ENCODE assay signal across 19 cellular contexts in genomic region chr1:30051777-30052176, GRCh38.
DNase-seq lines count a peak whose midpoint lies in the region; ATAC-seq and TF ChIP-seq lines count a peak whose summit lies in the region.
"Had no signal": no experiment of that assay in that cellular context is flagged by ENCODE, and none has a peak within 500 bp of the region (broad histone marks: within the 10 kb centered on the region; RNA-seq: fewer than 3 reads in every experiment).

No MANE protein-coding gene starts in this region.

- no peak for ATAC-seq in natural killer cell treated with Interleukin-12 subunit alpha and Interleukin-12 subunit beta and Interleukin-15 and Interleukin-18, amount 100 ng/mL, for 72 hours
- ATAC-seq in natural killer cell (no peak), sciatic nerve (no peak), upper lobe of right lung (no peak)
- ATAC-seq: CD8-positive, alpha-beta T cell had no signal

- no peaks in the 10 kb centered on the region for H3K9me3 Mint-ChIP-seq in natural killer cell treated with Interleukin-12 subunit alpha and Interleukin-12 subunit beta and Interleukin-15 and Interleukin-18, amount 100 ng/mL, for 72 hours
- H3K9me3 Mint-ChIP-seq in natural killer cell (no peaks in the 10 kb centered on the region), chondrocyte (ENCODE audit: low read depth) (no peaks in the 10 kb centered on the region)
- H3K9me3 Mint-ChIP-seq: CD4-positive, alpha-beta T cell; CD8-positive, alpha-beta T cell had no signal

- no peak overlapping the region for H3K4me3 Mint-ChIP-seq in natural killer cell treated with Interleukin-12 subunit alpha and Interleukin-12 subunit beta and Interleukin-15 and Interleukin-18, amount 100 ng/mL, for 72 hours
- no peak overlapping the region for H3K4me3 Mint-ChIP-seq in natural killer cell
- H3K4me3 Mint-ChIP-seq in chondrocyte (ENCODE audit: unreplicated experiment) = no peak overlapping the region
- H3K4me3 Mint-ChIP-seq: B cell; CD4-positive, alpha-beta T cell; CD8-positive, alpha-beta T cell had no signal

- no peaks in the 10 kb centered on the region for H3K9me3 ChIP-seq in upper lobe of right lung
- H3K9me3 ChIP-seq: BLaER1 treated with 17β-estradiol and CSF1 and Interleukin-3, amounts not matched to agents 10 nM and 100 nM; Caco-2 had no signal

- CTCF ChIA-PET in HEK293T (lab: Yijun Ruan, JAX) = no interaction called here

- intact Hi-C loops in natural killer cell (cut with micrococcal nuclease) (no loop called here), sciatic nerve (cut with DNase I) (no loop called here), upper lobe of right lung (cut with DNase I) (no loop called here)

- DNase-seq in natural killer cell treated with Interleukin-12 subunit alpha and Interleukin-12 subunit beta and Interleukin-15 and Interleukin-18, amount 100 ng/mL, for 72 hours (ENCODE audit: low spot score) = peak; percentile 18
- no peak for DNase-seq in natural killer cell
- peak; percentile 57 for DNase-seq in mesenteric fat pad (ENCODE audit: low spot score)
- peak; percentile 34 for DNase-seq in sciatic nerve (ENCODE audit: low spot score)
- DNase-seq in upper lobe of right lung = peak; percentile 29
- DNase-seq in HEK293T (ENCODE audit: extremely low spot score) = no peak
- DNase-seq in chondrocyte (ENCODE audit: low spot score) = no peak
- no peak for DNase-seq in NOMO-1 treated with dmso at 0.1 percent for 144 hours (lab: John Stamatoyannopoulos, UW; ENCODE audit: unreplicated experiment)
- DNase-seq: 8988T; ACHN; Caco-2; Calu3; CD4-positive, alpha-beta T cell; CD8-positive, alpha-beta T cell; DMS79 treated with DMSO at 0.1 percent for 48 hours; GF-D8 had no signal

- peaks cover 0 to 3% of the 10 kb centered on the region in 2 donors for H3K4me1 Mint-ChIP-seq in natural killer cell treated with Interleukin-12 subunit alpha and Interleukin-12 subunit beta and Interleukin-15 and Interleukin-18, amount 100 ng/mL, for 72 hours (ENCODE audit: low read depth in 2 of 2)
- peaks cover 0 to 5% of the 10 kb centered on the region in 2 donors for H3K4me1 Mint-ChIP-seq in natural killer cell
- H3K4me1 Mint-ChIP-seq in chondrocyte (ENCODE audit: low read depth) = no peaks in the 10 kb centered on the region
- H3K4me1 Mint-ChIP-seq: B cell had no signal

- H3K4me3 ChIP-seq in upper lobe of right lung = no peak overlapping the region
- H3K4me3 ChIP-seq: BLaER1 treated with 17β-estradiol and CSF1 and Interleukin-3, amounts not matched to agents 10 nM and 100 nM had no signal

- no peak for TF ChIP-seq CTCF in natural killer cell (IDR thresholded peaks at IDR 0.05)
- TF ChIP-seq CTCF in upper lobe of right lung (IDR thresholded peaks at IDR 0.05) = no peak
- no peak for TF ChIP-seq CTCF in chondrocyte (IDR thresholded peaks at IDR 0.05)

- H3K36me3 Mint-ChIP-seq in natural killer cell treated with Interleukin-12 subunit alpha and Interleukin-12 subunit beta and Interleukin-15 and Interleukin-18, amount 100 ng/mL, for 72 hours = no peaks in the 10 kb centered on the region
- H3K36me3 Mint-ChIP-seq in natural killer cell (no peaks in the 10 kb centered on the region), chondrocyte (ENCODE audit: low read depth) (no peaks in the 10 kb centered on the region)
- H3K36me3 Mint-ChIP-seq: CD8-positive, alpha-beta T cell had no signal

- H3K36me3 ChIP-seq in upper lobe of right lung = no peaks in the 10 kb centered on the region
- H3K36me3 ChIP-seq: BLaER1 treated with 17β-estradiol and CSF1 and Interleukin-3, amounts not matched to agents 10 nM and 100 nM had no signal

- H3K27ac Mint-ChIP-seq in natural killer cell treated with Interleukin-12 subunit alpha and Interleukin-12 subunit beta and Interleukin-15 and Interleukin-18, amount 100 ng/mL, for 72 hours = no peak overlapping the region
- H3K27ac Mint-ChIP-seq in natural killer cell (no peak overlapping the region), chondrocyte (ENCODE audit: unreplicated experiment) (no peak overlapping the region)
- H3K27ac Mint-ChIP-seq: B cell; CD4-positive, alpha-beta T cell; CD8-positive, alpha-beta T cell had no signal

- H3K27me3 Mint-ChIP-seq in natural killer cell treated with Interleukin-12 subunit alpha and Interleukin-12 subunit beta and Interleukin-15 and Interleukin-18, amount 100 ng/mL, for 72 hours = peaks cover 36 to 62% of the 10 kb centered on the region in 2 donors
- H3K27me3 Mint-ChIP-seq in natural killer cell (ENCODE audit: low read depth in 2 of 2) = peaks cover 33 to 53% of the 10 kb centered on the region in 2 donors
- H3K27me3 Mint-ChIP-seq in chondrocyte (ENCODE audit: low read depth) = peaks cover 45% of the 10 kb centered on the region

- POLR2A ChIA-PET in HEK293T (lab: Yijun Ruan, JAX) = no interaction called here

- H3K27ac ChIP-seq in upper lobe of right lung = no peak overlapping the region
- H3K27ac ChIP-seq: BLaER1 treated with 17β-estradiol and CSF1 and Interleukin-3, amounts not matched to agents 10 nM and 100 nM; C4-2B had no signal

- H3K27me3 ChIP-seq in upper lobe of right lung = peaks cover 4% of the 10 kb centered on the region
- H3K27me3 ChIP-seq: BLaER1 treated with 17β-estradiol and CSF1 and Interleukin-3, amounts not matched to agents 10 nM and 100 nM had no signal

- H3K4me1 ChIP-seq in upper lobe of right lung = no peaks in the 10 kb centered on the region
- H3K4me1 ChIP-seq: BLaER1 treated with 17β-estradiol and CSF1 and Interleukin-3, amounts not matched to agents 10 nM and 100 nM; Caco-2 had no signal

TF ChIP-seq in HEK293T, 16 proteins besides CTCF, POLR2A, EP300 and RAD21:
- TF ChIP-seq FOXA1 (IDR thresholded peaks at IDR 0.05) (no peak), FOXK2 (IDR thresholded peaks at IDR 0.05) (no peak), FOXM1 (IDR thresholded peaks at IDR 0.05; ENCODE audit: borderline replicate concordance) (no peak), ZNF384 (IDR thresholded peaks at IDR 0.05) (no peak)

Comparison
In these comparisons a context has a peak if more than half of its experiments do, and no peak if none do; other contexts are left out.
1. DNase-seq: peak in natural killer cell treated with Interleukin-12 subunit alpha and Interleukin-12 subunit beta and Interleukin-15 and Interleukin-18, amount 100 ng/mL, for 72 hours (single experiment), mesenteric fat pad (single experiment), sciatic nerve (single experiment) and upper lobe of right lung (single experiment); none in natural killer cell (single experiment), HEK293T (single experiment), chondrocyte (single experiment) and NOMO-1 treated with dmso at 0.1 percent for 144 hours (single experiment).